ENCODE assay signal across 14 cellular contexts in genomic region chr16:75026892-75027391, GRCh38. TPM values are rescaled to one million over a fixed set of nuclear protein-coding genes. Genes with fewer than 3 reads are reported as not detected.
A peak's percentile ranks its signal among the peaks of the same experiment; 100 is the strongest.
DNase-seq lines count a peak whose midpoint lies in the region; ATAC-seq and TF ChIP-seq lines count a peak whose summit lies in the region.
"Had no signal": no experiment of that assay in that cellular context is flagged by ENCODE, and none has a peak within 500 bp of the region (broad histone marks: within the 10 kb centered on the region; RNA-seq: fewer than 3 reads in every experiment).

No MANE protein-coding gene starts in this region.

- peaks cover 9% of the 10 kb centered on the region; the same call in 1 of the 2 replicates for H4K20me1 ChIP-seq in IMR-90 (ENCODE audit: insufficient read depth, low read length)

- in situ Hi-C loops in IMR-90 (cut with MboI; ENCODE audit: low sequenced_read_pairs), result no loop called here

- TF ChIP-seq POLR2A in IMR-90 (IDR thresholded peaks at IDR 0.05; ENCODE audit: low read depth, low read length) (no peak), right lobe of liver (IDR thresholded peaks at IDR 0.05) (no peak)

- peak overlapping the region; percentile 78 for H3K4ac ChIP-seq in IMR-90 (ENCODE audit: low read depth, low read length)

- DNase-seq in IMR-90 (no peak), chondrocyte (ENCODE audit: low spot score) (no peak), right lobe of liver (no peak), NCI-H2196 (lab: John Stamatoyannopoulos, UW; ENCODE audit: unreplicated experiment) (no peak), NCI-H446 (lab: John Stamatoyannopoulos, UW) (no peak), kidney glomerular epithelial cell (lab: John Stamatoyannopoulos, UW) (no peak), foreskin fibroblast (no peak)
- DNase-seq: hippocampal formation; NCI-H774; stimulated activated naive B cell treated with anti-CD40 and anti-IgM and Interleukin-4, amounts not matched to agents 10 μg/mL and 1 μg/mL and 100 μg/mL, for 72 hours had no signal

- no peak overlapping the region for H3K56ac ChIP-seq in IMR-90 (ENCODE audit: extremely low read depth, insufficient read depth, low read length)

- H3K4me3 Mint-ChIP-seq in chondrocyte (ENCODE audit: unreplicated experiment), result no peak overlapping the region
- H3K4me3 Mint-ChIP-seq: activated T-helper 1 cell treated with anti-CD3 and anti-CD28 coated beads, Interleukin-12 subunit alpha, Interleukin-12 subunit beta, Interleukin-2, Interleukin-4 antibody, amounts not matched to agents 30 ng/mL and 10 ng/mL and 1 ng/mL, durations not matched to agents 14 hours and 24 hours and 36 hours; stimulated activated naive B cell treated with anti-CD40 and anti-IgM and Interleukin-4, amounts not matched to agents 10 μg/mL and 1 μg/mL and 100 μg/mL, for 72 hours had no signal

- peak overlapping the region; percentile 81 for H2BK5ac ChIP-seq in IMR-90 (ENCODE audit: low read depth, low read length, poor library complexity, severe bottlenecking)

- peaks cover 3% of the 10 kb centered on the region for H3K36me3 Mint-ChIP-seq in chondrocyte (ENCODE audit: low read depth)

- WGBS in IMR-90 (ENCODE audit: extremely low coverage in 2 of 2, insufficient read length in 1 of 2), 2 experiments, result no CpG with 5 or more reads among the region's 2 CpGs
- WGBS in right lobe of liver (ENCODE audit: insufficient coverage, low coverage, low lambda C conversion rate, missing lambda C conversion rate), result 100% methylated on average over 2 of the region's 2 CpGs

- peak overlapping the region; percentile 78 for H3K27ac Mint-ChIP-seq in chondrocyte (ENCODE audit: unreplicated experiment)
- H3K27ac Mint-ChIP-seq: activated T-helper 1 cell treated with anti-CD3 and anti-CD28 coated beads, Interleukin-12 subunit alpha, Interleukin-12 subunit beta, Interleukin-2, Interleukin-4 antibody, amounts not matched to agents 30 ng/mL and 10 ng/mL and 1 ng/mL, durations not matched to agents 14 hours and 24 hours and 36 hours; stimulated activated naive B cell treated with anti-CD40 and anti-IgM and Interleukin-4, amounts not matched to agents 10 μg/mL and 1 μg/mL and 100 μg/mL, for 72 hours had no signal

- no peak for TF ChIP-seq RAD21 in IMR-90 (IDR thresholded peaks at IDR 0.05; ENCODE audit: low read length)

- peak overlapping the region; percentile 91; the same call in 1 of the 2 replicates for H3K18ac ChIP-seq in IMR-90 (ENCODE audit: low read depth, low read length)

- peak overlapping the region; percentile 96 for H2AK5ac ChIP-seq in IMR-90 (ENCODE audit: low read depth, low read length)

- dilution Hi-C loops in IMR-90 (cut with HindIII; ENCODE audit: low sequenced_read_pairs, unreplicated experiment), result no loop called here

- H4K5ac ChIP-seq in IMR-90 (ENCODE audit: low read depth, low read length), result peak overlapping the region; percentile 86; the same call in 1 of the 2 replicates

- H2AK9ac ChIP-seq in IMR-90 (replicated peaks; ENCODE audit: low read depth, low read length, poor library complexity), result no peak overlapping the region

- H3K27ac ChIP-seq in IMR-90 (ENCODE audit: insufficient read depth, low read length) (peak overlapping the region; percentile 80), right lobe of liver (peak overlapping the region in 2 of 3 donors; percentile 47 to 74), subcutaneous abdominal adipose tissue (ENCODE audit: low read depth, low read length) (peak overlapping the region; percentile 89)
- H3K27ac ChIP-seq: epithelial cell of prostate, VCaP had no signal

- H3K9me3 Mint-ChIP-seq in chondrocyte (ENCODE audit: low read depth), result peaks cover 3% of the 10 kb centered on the region

- H3K9ac ChIP-seq in IMR-90 (ENCODE audit: low read depth, low read length) (no peak overlapping the region), subcutaneous abdominal adipose tissue (ENCODE audit: low read length in 5 of 5) (peak overlapping the region in 2 of 5 donors; percentile 28 to 32)

- H3K4me3 ChIP-seq in IMR-90 (ENCODE audit: insufficient read depth, low read depth, low read length) (no peak overlapping the region), right lobe of liver (no peak overlapping the region), subcutaneous abdominal adipose tissue (ENCODE audit: low read depth in 1 of 5, low read length in 5 of 5) (no peak overlapping the region), foreskin fibroblast (ENCODE audit: low read depth in 1 of 2, low read length in 2 of 2) (no peak overlapping the region)

- peaks cover 11% of the 10 kb centered on the region; the same call in 1 of the 2 replicates for H3K9me1 ChIP-seq in IMR-90 (ENCODE audit: insufficient read depth, low read length)

- peak overlapping the region; percentile 79; the same call in 1 of the 3 replicates for H2BK15ac ChIP-seq in IMR-90 (ENCODE audit: low read depth, low read length)

- no peaks in the 10 kb centered on the region for H3K36me3 ChIP-seq in IMR-90 (ENCODE audit: control insufficient read depth, insufficient read depth, low read length)
- no peaks in the 10 kb centered on the region for H3K36me3 ChIP-seq in right lobe of liver
- no peaks in the 10 kb centered on the region for H3K36me3 ChIP-seq in subcutaneous abdominal adipose tissue (ENCODE audit: control insufficient read depth in 5 of 5, insufficient read depth in 5 of 5, low read length in 5 of 5)

- no peak for ATAC-seq in IMR-90 (ENCODE audit: low read depth)
- ATAC-seq in right lobe of liver, result no peak
- ATAC-seq: stimulated activated naive B cell treated with anti-CD40 and anti-IgM and Interleukin-4, amounts not matched to agents 10 μg/mL and 1 μg/mL and 100 μg/mL, for 72 hours had no signal

- H3K23ac ChIP-seq in IMR-90 (ENCODE audit: low read depth, low read length), result peak overlapping the region; percentile 22; the same call in 1 of the 2 replicates

- peak overlapping the region; percentile 80 for H4K91ac ChIP-seq in IMR-90 (ENCODE audit: insufficient read depth, low read depth, low read length)

- CTCF ChIA-PET in IMR-90 (lab: Yijun Ruan, JAX), result interaction anchor here (2.2 kb wide), 1 partner anchor 84 kb away, joined by 5 read pairs; no protein-coding TSS in a partner anchor

- H3K9me3 ChIP-seq in IMR-90 (ENCODE audit: control insufficient read depth, insufficient read depth, low read length) (no peaks in the 10 kb centered on the region), right lobe of liver (no peaks in the 10 kb centered on the region), subcutaneous abdominal adipose tissue (ENCODE audit: control insufficient read depth in 5 of 5, low read length in 5 of 5) (no peaks in the 10 kb centered on the region)

- no TSS peak for BruUV-seq in IMR-90 (replicated peaks; lab: Mats Ljungman, UMichigan)

- TF ChIP-seq CTCF in IMR-90 (conservative IDR thresholded peaks at IDR 0.05; ENCODE audit: low read depth, low read length) (no peak), chondrocyte (IDR thresholded peaks at IDR 0.05) (no peak), right lobe of liver (IDR thresholded peaks at IDR 0.05) (no peak), foreskin fibroblast (IDR thresholded peaks at IDR 0.05; ENCODE audit: low read depth, low read length) (no peak)

- intact Hi-C loops in IMR-90 (cut with micrococcal nuclease), result loop anchor here (2.0 kb wide), 1 partner anchor 28 kb away; the partner anchor contains the start of gene ZNRF1
- intact Hi-C loops in right lobe of liver (cut with DNase I), result no loop called here

- H4K8ac ChIP-seq in IMR-90 (ENCODE audit: low read depth in 2 of 2, low read length in 2 of 2), result peak overlapping the region; percentile 44 to 64; a peak in 3 of 4 replicates

- H3K27me3 ChIP-seq in IMR-90 (ENCODE audit: control insufficient read depth, insufficient read depth, low read length) (no peaks in the 10 kb centered on the region), right lobe of liver (no peaks in the 10 kb centered on the region), subcutaneous abdominal adipose tissue (ENCODE audit: control insufficient read depth in 5 of 5, insufficient read depth in 4 of 5, low read length in 5 of 5) (no peaks in the 10 kb centered on the region)

- H3K4me2 ChIP-seq in IMR-90 (ENCODE audit: low read depth, low read length), result no peak overlapping the region

- POLR2A ChIA-PET in IMR-90 (lab: Charles Lee; ENCODE audit: unreplicated experiment), result no interaction called here

- no peak overlapping the region for H2AFZ ChIP-seq in IMR-90 (replicated peaks; ENCODE audit: low read length, poor library complexity)

- H3K4me1 ChIP-seq in IMR-90 (ENCODE audit: control insufficient read depth, insufficient read depth, low read length), result peaks cover 26% of the 10 kb centered on the region
- peaks cover 0 to 12% (median 5%) of the 10 kb centered on the region in 4 donors for H3K4me1 ChIP-seq in right lobe of liver
- peaks cover 0 to 26% (median 18%) of the 10 kb centered on the region in 5 donors for H3K4me1 ChIP-seq in subcutaneous abdominal adipose tissue (ENCODE audit: control insufficient read depth in 5 of 5, insufficient read depth in 5 of 5, low read length in 5 of 5)

- peak overlapping the region; percentile 72; the same call in 1 of the 2 replicates for H2BK20ac ChIP-seq in IMR-90 (ENCODE audit: low read depth, low read length)

- H3K79me1 ChIP-seq in IMR-90 (ENCODE audit: low read depth in 1 of 2, low read length in 2 of 2), result peaks cover 32 to 69% of the 10 kb centered on the region in 2 experiments

- H2BK120ac ChIP-seq in IMR-90 (ENCODE audit: low read depth, low read length), result peak overlapping the region; percentile 84

- no peak overlapping the region; the same call in 1 of the 2 replicates for H3K14ac ChIP-seq in IMR-90 (replicated peaks; ENCODE audit: low read depth, low read length)

- H3K4me1 Mint-ChIP-seq in chondrocyte (ENCODE audit: low read depth), result peaks cover 42% of the 10 kb centered on the region

- H3K27me3 Mint-ChIP-seq in chondrocyte (ENCODE audit: low read depth), result no peaks in the 10 kb centered on the region
- H3K27me3 Mint-ChIP-seq: stimulated activated naive B cell treated with anti-CD40 and anti-IgM and Interleukin-4, amounts not matched to agents 10 μg/mL and 1 μg/mL and 100 μg/mL, for 72 hours had no signal

TF ChIP-seq in IMR-90, 13 proteins besides CTCF, POLR2A, EP300 and RAD21:
- no peak for TF ChIP-seq SMC3 (IDR thresholded peaks at IDR 0.05; ENCODE audit: low read depth, low read length)
- TF ChIP-seq MAFK (IDR thresholded peaks at IDR 0.05; ENCODE audit: low read depth, low read length), result no peak
- no peak for TF ChIP-seq RFX5 (IDR thresholded peaks at IDR 0.05; ENCODE audit: low read depth, low read length)
- TF ChIP-seq FOS (IDR thresholded peaks at IDR 0.05; ENCODE audit: low read depth, low read length), result no peak

RNA-seq across cellular contexts. Expression of gene ZNRF1, which starts 28.1 kb away (rescaled TPM):
- total RNA-seq in IMR-90 (2012; rRNA removed) (8.2 and 9.7 TPM in 2 replicates), chondrocyte (18.5 to 23.0 TPM (median 22.7 TPM) in 3 replicates), right lobe of liver (10 to 100 TPM; 10.2 to 18.8 (median 11.1) TPM)
- polyA plus RNA-seq in IMR-90 (2012; rRNA removed), result 20.7 and 24.9 TPM in 2 replicates
- polyA plus RNA-seq in IMR-90 (2012; cell fraction: cytosol; rRNA removed), result 20.3 and 39.9 TPM in 2 replicates
- polyA plus RNA-seq in IMR-90 (2012; cell fraction: nucleus; rRNA removed; ENCODE audit: low replicate concordance), result 46.3 and 57.6 TPM in 2 replicates

RNA-seq across cellular contexts. Expression of gene WDR59, which starts 42.0 kb away (rescaled TPM):
- total RNA-seq in IMR-90 (2012; rRNA removed), result 23.9 and 29.4 TPM in 2 replicates
- polyA plus RNA-seq in IMR-90 (2012; rRNA removed), result 37.5 and 44.6 TPM in 2 replicates
- polyA plus RNA-seq in IMR-90 (2012; cell fraction: cytosol; rRNA removed), result 15.4 and 30.7 TPM in 2 replicates
- polyA plus RNA-seq in IMR-90 (2012; cell fraction: nucleus; rRNA removed; ENCODE audit: low replicate concordance), result 148 and 198 TPM in 2 replicates
- total RNA-seq in chondrocyte, result 36.8 to 40.9 TPM (median 37.3 TPM) in 3 replicates
- total RNA-seq in right lobe of liver, result 10 to 100 TPM; 23.2 to 69.5 (median 48.3) TPM
